In the genomic region with DNA sequence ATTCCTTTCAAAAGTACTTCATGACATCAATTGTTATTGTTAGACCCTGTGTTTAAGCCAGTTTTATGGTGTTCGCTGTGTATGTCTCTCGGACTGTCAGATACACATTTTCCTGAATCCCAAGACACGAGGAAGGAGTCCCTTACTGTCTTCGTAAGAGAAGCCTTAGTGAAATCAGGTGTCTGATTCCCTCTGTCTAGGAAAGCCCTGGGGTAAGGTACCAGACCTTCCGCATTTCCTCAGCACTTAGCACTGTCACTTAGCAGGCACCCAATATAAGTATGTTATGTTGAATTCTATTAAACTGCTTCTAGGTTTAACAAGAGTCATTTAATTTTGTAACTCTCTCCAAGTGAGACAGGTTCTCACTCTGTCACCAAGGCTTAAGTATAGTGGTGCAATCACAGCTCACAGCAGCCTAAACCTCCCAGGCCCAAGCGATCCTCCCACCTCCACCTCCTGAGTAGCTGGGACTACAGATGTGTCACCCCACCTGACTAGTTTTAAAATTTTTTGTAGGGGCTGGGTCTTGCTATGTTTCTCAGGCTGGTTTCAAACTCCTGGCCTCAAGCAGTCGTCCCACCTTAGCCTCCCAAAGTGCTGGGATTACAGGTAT, we compare ENCODE assay signal across 22 cellular contexts.
"Had no signal": no experiment of that assay in that cellular context is flagged by ENCODE, and none has a peak within 500 bp of the region (broad histone marks: within the 10 kb centered on the region; RNA-seq: fewer than 3 reads in every experiment).

No MANE protein-coding gene starts in this region.

- ATAC-seq: activated CD8-positive, alpha-beta T cell treated with anti-CD3 and anti-CD28 coated beads, Interleukin-2, amount 10 ng/mL, durations not matched to agents 7 days and 5 days; activated T-cell treated with anti-CD3 and anti-CD28 coated beads, Interleukin-2, amount 50 U/mL, for 72 hours; body of pancreas; T-helper 17 cell had no signal

- H3K4me3 ChIP-seq: body of pancreas, coronary artery, right atrium auricular region, skin epidermis, tibial artery had no signal

- H3K27me3 Mint-ChIP-seq: central memory CD8-positive, alpha-beta T cell had no signal

- H3K27me3 ChIP-seq: body of pancreas, right atrium auricular region, tibial artery had no signal

- DNase-seq: activated B cell treated with CpG ODN at 0.5 μM for 24 hours; activated CD4-positive, alpha-beta T cell treated with anti-CD3 and anti-CD28 coated beads for 48 hours; activated CD8-positive, alpha-beta memory T cell treated with anti-CD3 and anti-CD28 coated beads, Interleukin-2, amount 50 U/mL, for 4 hours; activated CD8-positive, alpha-beta T cell treated with anti-CD3 and anti-CD28 coated beads, Interleukin-2, amount 10 ng/mL, durations not matched to agents 7 days and 5 days; activated gamma-delta T cell treated with Interleukin-2 at 50 U/mL for 16 hours; activated T-cell treated with anti-CD3 and anti-CD28 coated beads, Interleukin-2, amount 50 U/mL, for 72 hours; amniotic stem cell; body of pancreas; effector CD4-positive, alpha-beta T cell; hippocampal formation; occipital lobe; stimulated activated CD4-positive, alpha-beta T cell treated with anti-CD3 and anti-CD28 coated beads, Interleukin-4, amount 100 ng/mL, for 24 hours; stimulated activated naive CD4-positive, alpha-beta T cell; T-helper 17 cell; tibial artery had no signal

- H3K4me1 ChIP-seq: body of pancreas, right atrium auricular region, tibial artery had no signal

- H3K36me3 Mint-ChIP-seq: activated naive CD8-positive, alpha-beta T cell had no signal

- H3K9me3 Mint-ChIP-seq: activated B cell treated with CpG ODN at 0.5 μM for 24 hours; activated T-cell treated with anti-CD3 and anti-CD28 coated beads, Interleukin-2, amount 50 U/mL, for 72 hours; central memory CD8-positive, alpha-beta T cell; nephron had no signal

- H3K27ac ChIP-seq: body of pancreas, coronary artery, right atrium auricular region, skin epidermis, tibial artery had no signal

- H3K36me3 ChIP-seq: right atrium auricular region, tibial artery had no signal

- H3K9me3 ChIP-seq: body of pancreas, right atrium auricular region, tibial artery had no signal

- H3K4me1 Mint-ChIP-seq: activated B cell treated with CpG ODN at 0.5 μM for 24 hours; central memory CD8-positive, alpha-beta T cell; nephron; T-helper 17 cell had no signal

- H3K27ac Mint-ChIP-seq: activated B cell treated with CpG ODN at 0.5 μM for 24 hours; activated CD8-positive, alpha-beta T cell treated with anti-CD3 and anti-CD28 coated beads, Interleukin-2, amount 10 ng/mL, durations not matched to agents 7 days and 5 days; activated naive CD8-positive, alpha-beta T cell; activated T-cell treated with anti-CD3 and anti-CD28 coated beads, Interleukin-2, amount 50 U/mL, for 72 hours; nephron; T-helper 17 cell had no signal

- H3K4me3 Mint-ChIP-seq: activated B cell treated with CpG ODN at 0.5 μM for 24 hours; activated CD8-positive, alpha-beta T cell treated with anti-CD3 and anti-CD28 coated beads, Interleukin-2, amount 10 ng/mL, durations not matched to agents 7 days and 5 days; activated naive CD8-positive, alpha-beta T cell; activated T-cell treated with anti-CD3 and anti-CD28 coated beads, Interleukin-2, amount 50 U/mL, for 72 hours; central memory CD8-positive, alpha-beta T cell; nephron; T-helper 17 cell had no signal

- FAIRE-seq: urothelium cell line had no signal
